Comparison of ENCODE assay signal across 28 cellular contexts in genomic region chr10:106502651-106503050, GRCh38.
"Had no signal": no experiment of that assay in that cellular context is flagged by ENCODE, and none has a peak within 500 bp of the region (broad histone marks: within the 10 kb centered on the region; RNA-seq: fewer than 3 reads in every experiment).

No MANE protein-coding gene starts in this region.

- H3K9ac ChIP-seq: SK-N-SH had no signal

- H3K9me3 ChIP-seq: ascending aorta, SJSA1, SK-N-SH had no signal

- H3K36me3 ChIP-seq: ascending aorta, SJSA1 had no signal

- H3K4me3 Mint-ChIP-seq: activated CD4-positive, alpha-beta T cell treated with anti-CD3 and anti-CD28 coated beads, Interleukin-2, amount 10 ng/mL, durations not matched to agents 24 days and 14 days; activated CD8-positive, alpha-beta T cell treated with anti-CD3 and anti-CD28 coated beads for 36 hours; activated naive CD4-positive, alpha-beta T cell treated with anti-CD3 and anti-CD28 coated beads, Interleukin-2, amount 50 U/mL, for 24 hours; activated naive CD8-positive, alpha-beta T cell treated with anti-CD3 and anti-CD28 coated beads, Interleukin-2, amount 10 ng/mL, durations not matched to agents 7 days and 5 days; activated T-cell treated with anti-CD3 and anti-CD28 coated beads, Interleukin-2, amount 50 U/mL, for 72 hours; T-helper 1 cell treated with Interleukin-12 subunit alpha and Interleukin-12 subunit beta and Interleukin-4 antibody, amounts not matched to agents 30 μg/mL and 1 μg/mL, for 36 hours; T-helper 2 cell treated with Interferon-gamma antibody and Interleukin-4, amounts not matched to agents 5 μg/mL and 100 μg/mL, for 36 hours had no signal

- H3K4me1 Mint-ChIP-seq: activated CD4-positive, alpha-beta T cell treated with anti-CD3 and anti-CD28 coated beads, Interleukin-2, amount 10 ng/mL, durations not matched to agents 24 days and 14 days; activated naive CD4-positive, alpha-beta T cell treated with anti-CD3 and anti-CD28 coated beads, Interleukin-2, amount 50 U/mL, for 24 hours; activated naive CD8-positive, alpha-beta T cell treated with anti-CD3 and anti-CD28 coated beads, Interleukin-2, amount 10 ng/mL, durations not matched to agents 7 days and 5 days had no signal

- H3K4me2 ChIP-seq: SK-N-SH had no signal

- H3K27ac ChIP-seq: ascending aorta, SJSA1 had no signal

- H3K9me3 Mint-ChIP-seq: activated CD4-positive, alpha-beta T cell treated with anti-CD3 and anti-CD28 coated beads, Interleukin-2, amount 10 ng/mL, durations not matched to agents 24 days and 14 days; activated CD8-positive, alpha-beta T cell treated with anti-CD3 and anti-CD28 coated beads for 36 hours had no signal

- ATAC-seq: activated CD8-positive, alpha-beta T cell treated with anti-CD3 and anti-CD28 coated beads for 36 hours; activated T-cell treated with anti-CD3 and anti-CD28 coated beads, Interleukin-2, amount 50 U/mL, for 72 hours; Panc1 had no signal

- DNase-seq: activated CD4-positive, alpha-beta T cell treated with anti-CD3 and anti-CD28 coated beads, Interleukin-2, amount 10 ng/mL, durations not matched to agents 24 days and 14 days; activated CD4-positive, alpha-beta T cell treated with anti-CD3 and anti-CD28 coated beads, Interleukin-2, amount 50 U/mL, for 4 hours; activated CD8-positive, alpha-beta T cell treated with anti-CD3 and anti-CD28 coated beads for 36 hours; activated gamma-delta T cell; activated naive CD4-positive, alpha-beta T cell treated with Interleukin-2 at 50 U/mL for 16 hours; activated naive CD8-positive, alpha-beta T cell treated with anti-CD3 and anti-CD28 coated beads, Interleukin-2, amount 10 ng/mL, durations not matched to agents 7 days and 5 days; activated T-cell treated with anti-CD3 and anti-CD28 coated beads, Interleukin-2, amount 50 U/mL, for 1 hour; activated T-cell treated with anti-CD3 and anti-CD28 coated beads, Interleukin-2, amount 50 U/mL, for 72 hours; amygdala; NCI-H1105; NCI-H1436; NCI-H1694; NCI-H1930; NCI-H2081 treated with DMSO at 0.1 percent for 48 hours; NCI-H510A; NCI-H526; NCI-H748 treated with DMSO at 0.1 percent for 48 hours; OCI-M1; RPMI8226; SHP77 treated with DMSO at 0.1 percent for 48 hours; SK-N-SH had no signal

- H3K27ac Mint-ChIP-seq: activated CD4-positive, alpha-beta T cell treated with anti-CD3 and anti-CD28 coated beads, Interleukin-2, amount 10 ng/mL, durations not matched to agents 24 days and 14 days; activated CD8-positive, alpha-beta T cell treated with anti-CD3 and anti-CD28 coated beads for 36 hours; activated naive CD4-positive, alpha-beta T cell treated with anti-CD3 and anti-CD28 coated beads, Interleukin-2, amount 50 U/mL, for 24 hours; activated naive CD8-positive, alpha-beta T cell treated with anti-CD3 and anti-CD28 coated beads, Interleukin-2, amount 10 ng/mL, durations not matched to agents 7 days and 5 days; activated T-cell treated with anti-CD3 and anti-CD28 coated beads, Interleukin-2, amount 50 U/mL, for 72 hours; activated T-helper 2 cell treated with anti-CD3 and anti-CD28 coated beads, Interferon-gamma antibody, Interleukin-2, Interleukin-4, amounts not matched to agents 10 μg/mL and 5 μg/mL and 100 μg/mL, durations not matched to agents 14 hours and 24 hours and 36 hours; T-helper 1 cell treated with Interleukin-12 subunit alpha and Interleukin-12 subunit beta and Interleukin-4 antibody, amounts not matched to agents 30 μg/mL and 1 μg/mL, for 36 hours; T-helper 2 cell treated with Interferon-gamma antibody and Interleukin-4, amounts not matched to agents 5 μg/mL and 100 μg/mL, for 36 hours had no signal

- H3K4me3 ChIP-seq: ascending aorta, SJSA1 had no signal

- H3K27me3 ChIP-seq: ascending aorta, SJSA1 had no signal

- H3K4me1 ChIP-seq: ascending aorta, SJSA1 had no signal

- H3K36me3 Mint-ChIP-seq: activated naive CD4-positive, alpha-beta T cell treated with anti-CD3 and anti-CD28 coated beads, Interleukin-2, amount 50 U/mL, for 24 hours; activated naive CD8-positive, alpha-beta T cell treated with anti-CD3 and anti-CD28 coated beads, Interleukin-2, amount 10 ng/mL, durations not matched to agents 7 days and 5 days had no signal

- H3K9me2 ChIP-seq: SK-N-SH had no signal

- H3K27me3 Mint-ChIP-seq: activated CD4-positive, alpha-beta T cell treated with anti-CD3 and anti-CD28 coated beads, Interleukin-2, amount 10 ng/mL, durations not matched to agents 24 days and 14 days; activated CD8-positive, alpha-beta T cell treated with anti-CD3 and anti-CD28 coated beads for 36 hours; activated naive CD4-positive, alpha-beta T cell treated with anti-CD3 and anti-CD28 coated beads, Interleukin-2, amount 50 U/mL, for 24 hours; activated naive CD8-positive, alpha-beta T cell treated with anti-CD3 and anti-CD28 coated beads, Interleukin-2, amount 10 ng/mL, durations not matched to agents 7 days and 5 days had no signal
